ENCODE assay signal across 25 cellular contexts in genomic region chr5:65674749-65675148, GRCh38. TPM values are rescaled to one million over a fixed set of nuclear protein-coding genes. Genes with fewer than 3 reads are reported as not detected.
DNase-seq lines count a peak whose midpoint lies in the region; ATAC-seq and TF ChIP-seq lines count a peak whose summit lies in the region.
"Had no signal": no experiment of that assay in that cellular context is flagged by ENCODE, and none has a peak within 500 bp of the region (broad histone marks: within the 10 kb centered on the region; RNA-seq: fewer than 3 reads in every experiment).

No MANE protein-coding gene starts in this region.

- no peak overlapping the region for H3K4me3 Mint-ChIP-seq in activated naive CD4-positive, alpha-beta T cell treated with anti-CD3 and anti-CD28 coated beads, Interleukin-2, amount 50 U/mL, for 24 hours
- H3K4me3 Mint-ChIP-seq in activated naive CD8-positive, alpha-beta T cell treated with anti-CD3 and anti-CD28 coated beads for 36 hours: no peak overlapping the region
- H3K4me3 Mint-ChIP-seq: activated naive CD4-positive, alpha-beta T cell treated with anti-CD3 and anti-CD28 coated beads, Interleukin-2, amount 10 ng/mL, durations not matched to agents 7 days and 5 days; dendritic cell treated with granulocyte-macrophage colony-stimulating factor and Interleukin-4, amounts not matched to agents 40 ng/mL and 50 ng/mL, for 4 days; memory B cell; natural killer cell had no signal

- no peaks in the 10 kb centered on the region for H3K9me3 ChIP-seq in tibial artery
- H3K9me3 ChIP-seq: BLaER1 treated with 17β-estradiol and CSF1 and Interleukin-3, amounts not matched to agents 10 nM and 100 nM; suprapubic skin had no signal

- H3K4me3 ChIP-seq in fibroblast of mammary gland (ENCODE audit: control insufficient read depth, low read depth, low read length) (no peak overlapping the region), tibial artery (no peak overlapping the region)
- H3K4me3 ChIP-seq: BLaER1 treated with 17β-estradiol and CSF1 and Interleukin-3, amounts not matched to agents 10 nM and 100 nM; suprapubic skin had no signal

- H3K27ac ChIP-seq in tibial artery: no peak overlapping the region
- H3K27ac ChIP-seq: parathyroid adenoma, suprapubic skin had no signal

- H3K4me1 ChIP-seq in tibial artery: no peaks in the 10 kb centered on the region
- H3K4me1 ChIP-seq: parathyroid adenoma, suprapubic skin had no signal

- H3K4me1 Mint-ChIP-seq in activated naive CD4-positive, alpha-beta T cell treated with anti-CD3 and anti-CD28 coated beads, Interleukin-2, amount 50 U/mL, for 24 hours: peaks cover 46% of the 10 kb centered on the region
- peaks cover 44% of the 10 kb centered on the region for H3K4me1 Mint-ChIP-seq in activated naive CD8-positive, alpha-beta T cell treated with anti-CD3 and anti-CD28 coated beads for 36 hours
- H3K4me1 Mint-ChIP-seq: memory B cell, natural killer cell had no signal

- H3K27me3 Mint-ChIP-seq in activated naive CD4-positive, alpha-beta T cell treated with anti-CD3 and anti-CD28 coated beads, Interleukin-2, amount 50 U/mL, for 24 hours: no peaks in the 10 kb centered on the region
- no peaks in the 10 kb centered on the region for H3K27me3 Mint-ChIP-seq in activated naive CD8-positive, alpha-beta T cell treated with anti-CD3 and anti-CD28 coated beads for 36 hours
- H3K27me3 Mint-ChIP-seq: activated naive CD4-positive, alpha-beta T cell treated with anti-CD3 and anti-CD28 coated beads, Interleukin-2, amount 10 ng/mL, durations not matched to agents 7 days and 5 days; dendritic cell treated with granulocyte-macrophage colony-stimulating factor and Interleukin-4, amounts not matched to agents 40 ng/mL and 50 ng/mL, for 4 days; memory B cell had no signal

- DNase-seq in activated naive CD4-positive, alpha-beta T cell treated with Interleukin-2 at 50 U/mL for 16 hours: no peak
- no peak for DNase-seq in activated naive CD8-positive, alpha-beta T cell treated with anti-CD3 and anti-CD28 coated beads for 36 hours
- peak; percentile 30 for DNase-seq in fibroblast of mammary gland (ENCODE audit: low read depth)
- DNase-seq in activated gamma-delta T cell (lab: John Stamatoyannopoulos, UW): no peak
- no peak for DNase-seq in NCI-H82 treated with DMSO at 0.1 percent for 48 hours (lab: John Stamatoyannopoulos, UW; ENCODE audit: unreplicated experiment)
- no peak for DNase-seq in tibial artery
- DNase-seq: ACHN; activated CD4-positive, alpha-beta T cell treated with anti-CD3 and anti-CD28 coated beads for 48 hours; activated CD8-positive, alpha-beta memory T cell treated with anti-CD3 and anti-CD28 coated beads, Interleukin-2, amount 50 U/mL, for 48 hours; activated naive CD4-positive, alpha-beta T cell treated with anti-CD3 and anti-CD28 coated beads, Interleukin-2, amount 10 ng/mL, durations not matched to agents 7 days and 5 days; GF-D8; kidney glomerular epithelial cell; natural killer cell; NCI-H1694; NCI-H82; PC-3; SIG-M5 had no signal

- ATAC-seq in GM18502 (IDR thresholded peaks at IDR 0.05; ENCODE audit: poor library complexity, unreplicated experiment): no peak
- ATAC-seq: natural killer cell, PC-3, sciatic nerve had no signal

- H3K36me3 Mint-ChIP-seq in activated naive CD4-positive, alpha-beta T cell treated with anti-CD3 and anti-CD28 coated beads, Interleukin-2, amount 50 U/mL, for 24 hours: peaks cover 11% of the 10 kb centered on the region
- peaks cover 42% of the 10 kb centered on the region for H3K36me3 Mint-ChIP-seq in activated naive CD8-positive, alpha-beta T cell treated with anti-CD3 and anti-CD28 coated beads for 36 hours
- H3K36me3 Mint-ChIP-seq: natural killer cell had no signal

- H3K36me3 ChIP-seq in tibial artery: peaks cover 34 to 53% (median 45%) of the 10 kb centered on the region in 3 donors

- H3K27ac Mint-ChIP-seq in activated naive CD4-positive, alpha-beta T cell treated with anti-CD3 and anti-CD28 coated beads, Interleukin-2, amount 50 U/mL, for 24 hours: peak overlapping the region; percentile 53
- H3K27ac Mint-ChIP-seq in activated naive CD8-positive, alpha-beta T cell treated with anti-CD3 and anti-CD28 coated beads for 36 hours: peak overlapping the region; percentile 54
- H3K27ac Mint-ChIP-seq: activated naive CD4-positive, alpha-beta T cell treated with anti-CD3 and anti-CD28 coated beads, Interleukin-2, amount 10 ng/mL, durations not matched to agents 7 days and 5 days; dendritic cell treated with granulocyte-macrophage colony-stimulating factor and Interleukin-4, amounts not matched to agents 40 ng/mL and 50 ng/mL, for 4 days; memory B cell; natural killer cell had no signal

- no peaks in the 10 kb centered on the region for H3K27me3 ChIP-seq in tibial artery
- H3K27me3 ChIP-seq: BLaER1 treated with 17β-estradiol and CSF1 and Interleukin-3, amounts not matched to agents 10 nM and 100 nM; suprapubic skin had no signal

- intact Hi-C loops in tibial artery (cut with DNase I; ENCODE audit: low total_unique reads): no loop called here

- TF ChIP-seq CTCF in fibroblast of mammary gland (conservative IDR thresholded peaks at IDR 0.05; ENCODE audit: control insufficient read depth, insufficient read depth, low read depth, low read length) (no peak), tibial artery (IDR thresholded peaks at IDR 0.05) (no peak)

- no peaks in the 10 kb centered on the region for H3K9me3 Mint-ChIP-seq in activated naive CD4-positive, alpha-beta T cell treated with anti-CD3 and anti-CD28 coated beads, Interleukin-2, amount 50 U/mL, for 24 hours
- no peaks in the 10 kb centered on the region for H3K9me3 Mint-ChIP-seq in activated naive CD8-positive, alpha-beta T cell treated with anti-CD3 and anti-CD28 coated beads for 36 hours
- H3K9me3 Mint-ChIP-seq: activated naive CD4-positive, alpha-beta T cell treated with anti-CD3 and anti-CD28 coated beads, Interleukin-2, amount 10 ng/mL, durations not matched to agents 7 days and 5 days; dendritic cell treated with granulocyte-macrophage colony-stimulating factor and Interleukin-4, amounts not matched to agents 40 ng/mL and 50 ng/mL, for 4 days; memory B cell; natural killer cell had no signal

RNA-seq across cellular contexts. Expression of gene SGTB, which starts 47.2 kb away (rescaled TPM):
- total RNA-seq in activated naive CD8-positive, alpha-beta T cell treated with anti-CD3 and anti-CD28 coated beads for 36 hours: 10 to 100 TPM; 17.0 to 18.2 TPM

RNA-seq across cellular contexts. Expression of gene NLN, which starts 47.3 kb away (rescaled TPM):
- total RNA-seq in activated naive CD8-positive, alpha-beta T cell treated with anti-CD3 and anti-CD28 coated beads for 36 hours: 10 to 100 TPM; 47.7 to 48.5 TPM

RNA-seq across cellular contexts. Expression of gene SHLD3, which starts 49.9 kb away (rescaled TPM):
- 1 to 10 TPM; 6.9 to 7.3 TPM for total RNA-seq in activated naive CD8-positive, alpha-beta T cell treated with anti-CD3 and anti-CD28 coated beads for 36 hours

RNA-seq across cellular contexts. Expression of gene TRAPPC13, which starts 49.9 kb away (rescaled TPM):
- 10 to 100 TPM; 23.3 to 24.3 TPM for total RNA-seq in activated naive CD8-positive, alpha-beta T cell treated with anti-CD3 and anti-CD28 coated beads for 36 hours

RNA-seq across cellular contexts. Expression of gene TRIM23, which starts 50.6 kb away (rescaled TPM):
- total RNA-seq in activated naive CD8-positive, alpha-beta T cell treated with anti-CD3 and anti-CD28 coated beads for 36 hours: 1 to 10 TPM; 6.8 to 7.1 TPM
